In genomic region chr3:115100172-115100571, GRCh38 we compare ENCODE assay signal across 8 cellular contexts. TPM values are rescaled to one million over a fixed set of nuclear protein-coding genes. Genes with fewer than 3 reads are reported as not detected.
DNase-seq lines count a peak whose midpoint lies in the region; ATAC-seq, FAIRE-seq and TF ChIP-seq lines count a peak whose summit lies in the region.

No MANE protein-coding gene starts in this region.

- CTCF ChIA-PET in OCI-LY7 (lab: Charles Lee; ENCODE audit: unreplicated experiment) = no interaction called here

- no peaks in the 10 kb centered on the region for H3K27me3 ChIP-seq in right lobe of liver

- TF ChIP-seq CTCF in OCI-LY7 (conservative IDR thresholded peaks at IDR 0.05; ENCODE audit: low read length) (no peak), right lobe of liver (IDR thresholded peaks at IDR 0.05) (no peak), D721Med (IDR thresholded peaks at IDR 0.05; ENCODE audit: insufficient read depth, missing control alignments) (no peak)

- no peak for TF ChIP-seq POLR2A in right lobe of liver (IDR thresholded peaks at IDR 0.05)

- H3K9me3 ChIP-seq in OCI-LY7 (ENCODE audit: low read length) (no peaks in the 10 kb centered on the region), right lobe of liver (no peaks in the 10 kb centered on the region)

- H3K79me2 ChIP-seq in OCI-LY7 (ENCODE audit: insufficient read depth, low read depth, low read length) = no peaks in the 10 kb centered on the region

- H2AFZ ChIP-seq in OCI-LY7 (ENCODE audit: low read length) = peak overlapping the region; percentile 76

- H3K4me1 ChIP-seq in OCI-LY7 (ENCODE audit: insufficient read depth, low read length, poor library complexity, severe bottlenecking) (peaks cover 6% of the 10 kb centered on the region), right lobe of liver (peaks cover 0 to 10% (median 0%) of the 10 kb centered on the region in 4 donors)

- POLR2A ChIA-PET in OCI-LY7 (lab: Charles Lee) = interaction anchor here (0.7 to 1.2 kb wide), 2 partner anchors 46 to 166 kb away, joined by 4 read pairs; no protein-coding TSS in a partner anchor

- 0% methylated on average over 4 of the region's 5 CpGs for WGBS in right lobe of liver (ENCODE audit: insufficient coverage, low coverage, low lambda C conversion rate, missing lambda C conversion rate)

- intact Hi-C loops in OCI-LY7 (cut with micrococcal nuclease; ENCODE audit: unreplicated experiment) (loop anchor here (1.0 kb wide), 1 partner anchor 47 kb away; the partner anchor contains the start of gene ZBTB20), right lobe of liver (cut with DNase I) (no loop called here)

- no TSS peak for BruUV-seq in OCI-LY7 (replicated peaks; lab: Mats Ljungman, UMichigan)

- H4K20me1 ChIP-seq in OCI-LY7 (ENCODE audit: insufficient read depth, low read length) = no peaks in the 10 kb centered on the region

- DNase-seq in AG08395 (ENCODE audit: low spot score) (peak; percentile 16), OCI-LY7 (ENCODE audit: low spot score) (peak; percentile 53), cerebellum (ENCODE audit: low spot score) (peak; percentile 56), right lobe of liver (peak in 1 of 3 donors; percentile 51), substantia nigra (lab: John Stamatoyannopoulos, UW) (peak in 12 of 49 donors; percentile 2 to 42 (median 26)), D721Med (ENCODE audit: insufficient read length, low spot score) (no peak)

- peak overlapping the region; percentile 54 for H3K4me3 ChIP-seq in OCI-LY7 (ENCODE audit: low read depth, low read length, poor library complexity, severe bottlenecking)
- peak overlapping the region; percentile 29 to 49 (median 46) for H3K4me3 ChIP-seq in right lobe of liver

- FAIRE-seq in D721Med (lab: Jason Lieb, UNC) = no peak

- peak overlapping the region; percentile 58 for H3K4me2 ChIP-seq in OCI-LY7 (ENCODE audit: low read length)

- ATAC-seq in GM18498 (IDR thresholded peaks at IDR 0.05; ENCODE audit: unreplicated experiment) (peak; percentile 77), HG03159 (IDR thresholded peaks at IDR 0.05; ENCODE audit: unreplicated experiment) (peak; percentile 62), right lobe of liver (peak; percentile 92 to 97 (median 96))

- H3K36me3 ChIP-seq in OCI-LY7 (ENCODE audit: insufficient read depth, low read length) (no peaks in the 10 kb centered on the region), right lobe of liver (no peaks in the 10 kb centered on the region)

- H3K9me2 ChIP-seq in OCI-LY7 (ENCODE audit: insufficient read depth, low read length) = no peaks in the 10 kb centered on the region

- H3K27ac ChIP-seq in OCI-LY7 (ENCODE audit: low read depth, low read length, poor library complexity, severe bottlenecking) = no peak overlapping the region
- peak overlapping the region; percentile 67 to 77 (median 71) for H3K27ac ChIP-seq in right lobe of liver
- peak overlapping the region; percentile 74 for H3K27ac ChIP-seq in substantia nigra (ENCODE audit: low read depth, low read length, poor library complexity, severe bottlenecking)

RNA-seq across cellular contexts. Expression of gene ZBTB20, which starts 46.9 kb away (rescaled TPM):
- total RNA-seq in OCI-LY7 (2014; rRNA removed; shearing (Covaris generic)) = 2.7 and 5.5 TPM in 2 replicates
- total RNA-seq in OCI-LY7 (2022) (11.5 and 11.8 TPM in 2 replicates), cerebellum (84.3 TPM), right lobe of liver (10 to 100 TPM; 36.7 to 59.4 (median 46.7) TPM)
